ENCODE assay signal across 23 cellular contexts in genomic region chr14:90897022-90897421, GRCh38.
A peak's percentile ranks its signal among the peaks of the same experiment; 100 is the strongest.
DNase-seq lines count a peak whose midpoint lies in the region; ATAC-seq, FAIRE-seq and TF ChIP-seq lines count a peak whose summit lies in the region.
"Had no signal": no experiment of that assay in that cellular context is flagged by ENCODE, and none has a peak within 500 bp of the region (broad histone marks: within the 10 kb centered on the region; RNA-seq: fewer than 3 reads in every experiment).

No MANE protein-coding gene starts in this region.

- no peak overlapping the region for H2BK12ac ChIP-seq in neuronal stem cell (ENCODE audit: low read length)

- no peak overlapping the region for H3K23ac ChIP-seq in neuronal stem cell (ENCODE audit: low read depth, low read length, poor library complexity)

- no peak for TF ChIP-seq EP300 in transverse colon (IDR thresholded peaks at IDR 0.05; ENCODE audit: low read depth)

- no peak for FAIRE-seq in GM12892 (lab: Jason Lieb, UNC)
- FAIRE-seq: A204.1, D721Med, G401.6, GM12891, GM18507 had no signal

- no peak overlapping the region for H3K4me3 ChIP-seq in neuronal stem cell (ENCODE audit: low read length in 2 of 2)
- no peak overlapping the region for H3K4me3 ChIP-seq in transverse colon
- H3K4me3 ChIP-seq: BLaER1 had no signal

- peak overlapping the region; percentile 57 for H3K18ac ChIP-seq in neuronal stem cell (ENCODE audit: low read length)

- WGBS in neuronal stem cell (ENCODE audit: extremely low coverage in 2 of 2, insufficient read length in 2 of 2, insufficient replicate concordance in 1 of 2), 2 donors, result no CpG with 5 or more reads among the region's 6 CpGs
- WGBS in transverse colon (ENCODE audit: low coverage in 1 of 2), 2 donors, result 62% methylated on average over 6 of the region's 6 CpGs; no CpG with 5 or more reads in 1 of the 2 donors

- no peaks in the 10 kb centered on the region for H3K79me1 ChIP-seq in neuronal stem cell (ENCODE audit: low read depth, low read length)

- no peak for TF ChIP-seq CTCF in transverse colon (IDR thresholded peaks at IDR 0.05)

- H4K91ac ChIP-seq in neuronal stem cell (ENCODE audit: low read depth, low read length, poor library complexity), result no peak overlapping the region

- H3K27me3 ChIP-seq in neuronal stem cell (ENCODE audit: control insufficient read depth in 3 of 3, insufficient read depth in 3 of 3, low read depth in 1 of 3, low read length in 3 of 3), result no peaks in the 10 kb centered on the region
- no peaks in the 10 kb centered on the region for H3K27me3 ChIP-seq in transverse colon
- H3K27me3 ChIP-seq: BE2C, BLaER1 had no signal

- in situ Hi-C loops in transverse colon (cut with MboI; ENCODE audit: low pct_ligation_motif_present in 1 of 4, low pct_unique_long_range_greater_than_20kb in 1 of 4, low sequenced_read_pairs in 3 of 4), result loop anchor here in 1 of 4 donors (10.0 to 25.0 kb wide), 2 partner anchors 278 to 390 kb away; no protein-coding TSS in a partner anchor

- no peak overlapping the region for H2AK5ac ChIP-seq in neuronal stem cell (ENCODE audit: low read depth, low read length)

- H3K27ac ChIP-seq in neuronal stem cell (replicated peaks; ENCODE audit: low read length), result no peak overlapping the region
- no peak overlapping the region for H3K27ac ChIP-seq in transverse colon
- H3K27ac ChIP-seq: BLaER1 had no signal

- H4K8ac ChIP-seq in neuronal stem cell (ENCODE audit: low read depth, low read length), result no peak overlapping the region

- H3K9me3 ChIP-seq in neuronal stem cell (replicated peaks in 1 of 2; ENCODE audit: control insufficient read depth in 2 of 2, insufficient read depth in 1 of 2, low read depth in 1 of 2, low read length in 2 of 2), result no peaks in the 10 kb centered on the region
- H3K9me3 ChIP-seq in transverse colon, result no peaks in the 10 kb centered on the region
- H3K9me3 ChIP-seq: BE2C, BLaER1, Caco-2 had no signal

- no peak overlapping the region for H2BK120ac ChIP-seq in neuronal stem cell (ENCODE audit: low read depth, low read length)

- no peak overlapping the region for H3K4ac ChIP-seq in neuronal stem cell (ENCODE audit: low read length)

- intact Hi-C loops in left colon (cut with DNase I, micrococcal nuclease), result loop anchor here in 1 of 2 donors (10.0 kb wide), 1 partner anchor 168 kb away; the partner anchor contains the start of gene RPS6KA5
- intact Hi-C loops in transverse colon (cut with DNase I; ENCODE audit: low total_unique reads), result no loop called here

- peaks cover 4 to 12% of the 10 kb centered on the region in 2 donors for H3K36me3 ChIP-seq in neuronal stem cell (replicated peaks in 1 of 2; ENCODE audit: control insufficient read depth in 2 of 2, insufficient read depth in 2 of 2, low read length in 2 of 2)
- H3K36me3 ChIP-seq in transverse colon, result peaks cover 0 to 18% (median 6%) of the 10 kb centered on the region in 4 donors
- H3K36me3 ChIP-seq: BE2C had no signal

- no peak overlapping the region for H2BK15ac ChIP-seq in neuronal stem cell (ENCODE audit: low read length)

- no peak overlapping the region for H2BK5ac ChIP-seq in neuronal stem cell (ENCODE audit: low read length)

- peak; percentile 94 for ATAC-seq in left colon

- H3K4me1 ChIP-seq in neuronal stem cell (ENCODE audit: control insufficient read depth in 2 of 2, insufficient read depth in 1 of 2, low read depth in 1 of 2, low read length in 2 of 2) (peaks cover 0 to 2% of the 10 kb centered on the region in 2 donors), transverse colon (peaks cover 0 to 5% (median 1%) of the 10 kb centered on the region in 4 donors)
- H3K4me1 ChIP-seq: BE2C, BLaER1, Caco-2 had no signal

- no peak overlapping the region for H3K4me2 ChIP-seq in neuronal stem cell (ENCODE audit: insufficient read depth, low read length, poor library complexity, severe bottlenecking)
- H3K4me2 ChIP-seq: BLaER1 had no signal

- DNase-seq in left colon, result peak; percentile 46 to 50
- DNase-seq in neuronal stem cell (ENCODE audit: low spot score), result no peak
- peak; percentile 36 for DNase-seq in transverse colon
- DNase-seq in GM12892 (ENCODE audit: insufficient read length), result no peak
- DNase-seq in NCI-H2107 treated with DMSO at 0.1 percent for 48 hours (lab: John Stamatoyannopoulos, UW; ENCODE audit: unreplicated experiment), result no peak
- no peak for DNase-seq in COR-L47 (lab: John Stamatoyannopoulos, UW)
- DNase-seq: 8988T; ACHN; BE2C; C1 segment of cervical spinal cord; Caco-2; Calu3; CD4-positive, alpha-beta memory T cell; CD4-positive, CD25-positive, alpha-beta regulatory T cell; CD8-positive, alpha-beta memory T cell; DMS79 treated with DMSO at 0.1 percent for 48 hours; GF-D8 had no signal

- TF ChIP-seq POLR2A in transverse colon (IDR thresholded peaks at IDR 0.05) (no peak), GM12892 (IDR thresholded peaks at IDR 0.05; ENCODE audit: low read depth, low read length) (no peak)

- no peak overlapping the region for H3K14ac ChIP-seq in neuronal stem cell (ENCODE audit: low read length)

- no peak overlapping the region for H3K9ac ChIP-seq in neuronal stem cell (ENCODE audit: low read depth, low read length, poor library complexity)
- H3K9ac ChIP-seq: BLaER1 had no signal

- H2AFZ ChIP-seq in neuronal stem cell (ENCODE audit: low read length), result no peak overlapping the region

Comparison
In these comparisons a context has a peak if more than half of its experiments do, and no peak if none do; other contexts are left out.
1. DNase-seq: peak in left colon (2 of 2) and transverse colon (single experiment); none in neuronal stem cell (single experiment), GM12892 (single experiment), NCI-H2107 treated with DMSO at 0.1 percent for 48 hours (single experiment) and COR-L47 (single experiment).